Comparison of ENCODE assay signal across 18 cellular contexts in genomic region chrX:136201601-136202000, GRCh38.
"Had no signal": no experiment of that assay in that cellular context is flagged by ENCODE, and none has a peak within 500 bp of the region (broad histone marks: within the 10 kb centered on the region; RNA-seq: fewer than 3 reads in every experiment).

No MANE protein-coding gene starts in this region.

- H3K9me3 ChIP-seq: lower lobe of right lung, right lobe of liver, SJSA1 had no signal

- H3K36me3 ChIP-seq: cardiac muscle cell, right lobe of liver, SJSA1 had no signal

- H3K4me3 ChIP-seq: cardiac muscle cell, lower lobe of right lung, right lobe of liver, SJSA1 had no signal

- H3K27me3 Mint-ChIP-seq: activated CD4-positive, alpha-beta memory T cell treated with anti-CD3 and anti-CD28 coated beads, Interleukin-2, amount 10 ng/mL, durations not matched to agents 7 days and 5 days; naive thymus-derived CD4-positive, alpha-beta T cell; stimulated activated naive B cell treated with anti-CD40 and anti-IgM and Interleukin-4, amounts not matched to agents 10 μg/mL and 1 μg/mL and 100 μg/mL, for 72 hours had no signal

- ATAC-seq: activated T-cell treated with anti-CD3 and anti-CD28 coated beads, Interleukin-2, amount 50 U/mL, for 72 hours; lower lobe of right lung; naive thymus-derived CD4-positive, alpha-beta T cell; right lobe of liver; stimulated activated naive B cell treated with anti-CD40 and anti-IgM and Interleukin-4, amounts not matched to agents 10 μg/mL and 1 μg/mL and 100 μg/mL, for 72 hours had no signal

- H3K27ac Mint-ChIP-seq: activated CD4-positive, alpha-beta memory T cell treated with anti-CD3 and anti-CD28 coated beads, Interleukin-2, amount 10 ng/mL, durations not matched to agents 7 days and 5 days; activated T-cell treated with anti-CD3 and anti-CD28 coated beads, Interleukin-2, amount 50 U/mL, for 72 hours; stimulated activated naive B cell treated with anti-CD40 and anti-IgM and Interleukin-4, amounts not matched to agents 10 μg/mL and 1 μg/mL and 100 μg/mL, for 72 hours had no signal

- DNase-seq: activated CD4-positive, alpha-beta memory T cell treated with anti-CD3 and anti-CD28 coated beads, Interleukin-2, amount 10 ng/mL, durations not matched to agents 7 days and 5 days; activated CD8-positive, alpha-beta memory T cell treated with anti-CD3 and anti-CD28 coated beads, Interleukin-2, amount 50 U/mL, for 4 hours; activated gamma-delta T cell treated with Interleukin-2 at 50 U/mL for 16 hours; activated T-cell treated with anti-CD3 and anti-CD28 coated beads, Interleukin-2, amount 50 U/mL, for 72 hours; cortex of kidney; effector CD8-positive, alpha-beta T cell; hypothalamus; kidney glomerular epithelial cell; lower lobe of right lung; midbrain; naive thymus-derived CD4-positive, alpha-beta T cell; posterior cingulate gyrus; right lobe of liver; stimulated activated CD4-positive, alpha-beta T cell treated with anti-CD3 and anti-CD28 coated beads, Interleukin-2, amount 100 ng/mL, for 24 hours; stimulated activated naive B cell treated with anti-CD40 and anti-IgM and Interleukin-4, amounts not matched to agents 10 μg/mL and 1 μg/mL and 100 μg/mL, for 72 hours; T1000 had no signal

- H3K27ac ChIP-seq: cardiac muscle cell, right lobe of liver had no signal

- H3K4me3 Mint-ChIP-seq: activated CD4-positive, alpha-beta memory T cell treated with anti-CD3 and anti-CD28 coated beads, Interleukin-2, amount 10 ng/mL, durations not matched to agents 7 days and 5 days; activated T-cell treated with anti-CD3 and anti-CD28 coated beads, Interleukin-2, amount 50 U/mL, for 72 hours; naive thymus-derived CD4-positive, alpha-beta T cell; stimulated activated naive B cell treated with anti-CD40 and anti-IgM and Interleukin-4, amounts not matched to agents 10 μg/mL and 1 μg/mL and 100 μg/mL, for 72 hours had no signal

- H3K9me3 Mint-ChIP-seq: activated CD4-positive, alpha-beta memory T cell treated with anti-CD3 and anti-CD28 coated beads, Interleukin-2, amount 10 ng/mL, durations not matched to agents 7 days and 5 days; activated T-cell treated with anti-CD3 and anti-CD28 coated beads, Interleukin-2, amount 50 U/mL, for 72 hours; naive thymus-derived CD4-positive, alpha-beta T cell; stimulated activated naive B cell treated with anti-CD40 and anti-IgM and Interleukin-4, amounts not matched to agents 10 μg/mL and 1 μg/mL and 100 μg/mL, for 72 hours had no signal

- H3K27me3 ChIP-seq: cardiac muscle cell, right lobe of liver, SJSA1 had no signal

- H3K36me3 Mint-ChIP-seq: naive thymus-derived CD4-positive, alpha-beta T cell had no signal
